8 cellular contexts compared by ENCODE assay signal in genomic region chr14:93906341-93907329, GRCh38. TPM values are rescaled to one million over a fixed set of nuclear protein-coding genes. Genes with fewer than 3 reads are reported as not detected.
DNase-seq lines count a peak whose midpoint lies in the region; ATAC-seq lines count a peak whose summit lies in the region.

No MANE protein-coding gene starts in this region.

- POLR2A ChIA-PET in activated naive CD8-positive, alpha-beta T cell treated with anti-CD3 and anti-CD28 coated beads, Interleukin-2, amount 10 ng/mL, durations not matched to agents 7 days and 5 days (lab: Charles Lee): no interaction called here

- H3K27ac Mint-ChIP-seq in activated naive CD8-positive, alpha-beta T cell treated with anti-CD3 and anti-CD28 coated beads, Interleukin-2, amount 10 ng/mL, durations not matched to agents 7 days and 5 days: no peak overlapping the region

- DNase-seq in Ammon's horn (ENCODE audit: low spot score) (peak; percentile 23), LoVo (ENCODE audit: low spot score) (peak; percentile 62), SIG-M5 treated with dmso at 0.1 percent for 504 hours (lab: John Stamatoyannopoulos, UW; ENCODE audit: unreplicated experiment) (peak; percentile 41), hepatic stellate cell (ENCODE audit: low spot score) (peak; percentile 64)
- peak; percentile 68 for DNase-seq in activated naive CD8-positive, alpha-beta T cell treated with anti-CD3 and anti-CD28 coated beads, Interleukin-2, amount 10 ng/mL, durations not matched to agents 7 days and 5 days
- DNase-seq in stimulated activated CD4-positive, alpha-beta T cell treated with anti-CD3 and anti-CD28 coated beads, Interleukin-15, amount 100 ng/mL, for 24 hours: peak; percentile 80

- H3K36me3 Mint-ChIP-seq in activated naive CD8-positive, alpha-beta T cell treated with anti-CD3 and anti-CD28 coated beads, Interleukin-2, amount 10 ng/mL, durations not matched to agents 7 days and 5 days: no peaks in the 10 kb centered on the region

- no peaks in the 10 kb centered on the region for H3K9me3 Mint-ChIP-seq in activated naive CD8-positive, alpha-beta T cell treated with anti-CD3 and anti-CD28 coated beads, Interleukin-2, amount 10 ng/mL, durations not matched to agents 7 days and 5 days

- H3K4me3 Mint-ChIP-seq in activated naive CD8-positive, alpha-beta T cell treated with anti-CD3 and anti-CD28 coated beads, Interleukin-2, amount 10 ng/mL, durations not matched to agents 7 days and 5 days: no peak overlapping the region

- H3K4me1 Mint-ChIP-seq in activated naive CD8-positive, alpha-beta T cell treated with anti-CD3 and anti-CD28 coated beads, Interleukin-2, amount 10 ng/mL, durations not matched to agents 7 days and 5 days: no peaks in the 10 kb centered on the region

- H3K27me3 Mint-ChIP-seq in activated naive CD8-positive, alpha-beta T cell treated with anti-CD3 and anti-CD28 coated beads, Interleukin-2, amount 10 ng/mL, durations not matched to agents 7 days and 5 days: peaks cover 13% of the 10 kb centered on the region

- peak; percentile 77 for ATAC-seq in GM19328 (IDR thresholded peaks at IDR 0.05; ENCODE audit: unreplicated experiment)
- ATAC-seq in activated naive CD8-positive, alpha-beta T cell treated with anti-CD3 and anti-CD28 coated beads, Interleukin-2, amount 10 ng/mL, durations not matched to agents 7 days and 5 days (ENCODE audit: low read depth): peak; percentile 83
- no peak for ATAC-seq in GM19035 (IDR thresholded peaks at IDR 0.05; ENCODE audit: unreplicated experiment)

RNA-seq across cellular contexts. Expression of gene FAM181A, which starts 20.5 kb away (rescaled TPM):
- total RNA-seq in activated naive CD8-positive, alpha-beta T cell treated with anti-CD3 and anti-CD28 coated beads, Interleukin-2, amount 10 ng/mL, durations not matched to agents 7 days and 5 days: not detected

Comparison
In these comparisons a context has a peak if more than half of its experiments do, and no peak if none do; other contexts are left out.
1. DNase-seq: peak in every context shown above with its lines; median percentile 80 in stimulated activated CD4-positive, alpha-beta T cell treated with anti-CD3 and anti-CD28 coated beads, Interleukin-15, amount 100 ng/mL, for 24 hours; 68 in activated naive CD8-positive, alpha-beta T cell treated with anti-CD3 and anti-CD28 coated beads, Interleukin-2, amount 10 ng/mL, durations not matched to agents 7 days and 5 days; 64 in hepatic stellate cell; 62 in LoVo; 41 in SIG-M5 treated with dmso at 0.1 percent for 504 hours; 23 in Ammon's horn.